Comparison of ENCODE assay signal across 12 cellular contexts in genomic region chr17:14019186-14019956, GRCh38. TPM values are rescaled to one million over a fixed set of nuclear protein-coding genes. Genes with fewer than 3 reads are reported as not detected.
DNase-seq lines count a peak whose midpoint lies in the region; ATAC-seq and TF ChIP-seq lines count a peak whose summit lies in the region.
"Had no signal": no experiment of that assay in that cellular context is flagged by ENCODE, and none has a peak within 500 bp of the region (broad histone marks: within the 10 kb centered on the region; RNA-seq: fewer than 3 reads in every experiment).

No MANE protein-coding gene starts in this region.

- no peaks in the 10 kb centered on the region for H3K27me3 ChIP-seq in smooth muscle cell (ENCODE audit: low read depth)
- H3K27me3 ChIP-seq: upper lobe of right lung had no signal

- H3K79me2 ChIP-seq in smooth muscle cell (ENCODE audit: low read depth): no peaks in the 10 kb centered on the region

- no peaks in the 10 kb centered on the region for H3K9me3 ChIP-seq in smooth muscle cell (replicated peaks; ENCODE audit: low read depth)
- H3K9me3 ChIP-seq: upper lobe of right lung had no signal

- no peak overlapping the region for H3K4me3 Mint-ChIP-seq in activated CD8-positive, alpha-beta memory T cell treated with anti-CD3 and anti-CD28 coated beads, Interleukin-2, amount 10 ng/mL, durations not matched to agents 7 days and 5 days
- H3K4me3 Mint-ChIP-seq in endothelial cell (ENCODE audit: unreplicated experiment): no peak overlapping the region

- peak; percentile 27 for ATAC-seq in activated CD8-positive, alpha-beta memory T cell treated with anti-CD3 and anti-CD28 coated beads, Interleukin-2, amount 10 ng/mL, durations not matched to agents 7 days and 5 days
- ATAC-seq: upper lobe of right lung had no signal

- H3K9ac ChIP-seq in smooth muscle cell (ENCODE audit: low read depth): no peak overlapping the region

- H3K36me3 Mint-ChIP-seq in activated CD8-positive, alpha-beta memory T cell treated with anti-CD3 and anti-CD28 coated beads, Interleukin-2, amount 10 ng/mL, durations not matched to agents 7 days and 5 days: peaks cover 3% of the 10 kb centered on the region
- H3K36me3 Mint-ChIP-seq in endothelial cell (ENCODE audit: low read depth, unreplicated experiment): no peaks in the 10 kb centered on the region

- no peaks in the 10 kb centered on the region for H3F3A ChIP-seq in smooth muscle cell (ENCODE audit: low read depth)

- H3K27ac Mint-ChIP-seq in activated CD8-positive, alpha-beta memory T cell treated with anti-CD3 and anti-CD28 coated beads, Interleukin-2, amount 10 ng/mL, durations not matched to agents 7 days and 5 days: no peak overlapping the region
- H3K27ac Mint-ChIP-seq in endothelial cell (ENCODE audit: unreplicated experiment): no peak overlapping the region

- peak overlapping the region; percentile 59 for H3K4me2 ChIP-seq in smooth muscle cell

- peaks cover 11% of the 10 kb centered on the region for H3K4me1 Mint-ChIP-seq in activated CD8-positive, alpha-beta memory T cell treated with anti-CD3 and anti-CD28 coated beads, Interleukin-2, amount 10 ng/mL, durations not matched to agents 7 days and 5 days
- H3K4me1 Mint-ChIP-seq in endothelial cell (ENCODE audit: unreplicated experiment): no peaks in the 10 kb centered on the region

- no peak for DNase-seq in activated CD8-positive, alpha-beta memory T cell treated with anti-CD3 and anti-CD28 coated beads, Interleukin-2, amount 10 ng/mL, durations not matched to agents 7 days and 5 days
- no peak for DNase-seq in activated CD8-positive, alpha-beta memory T cell treated with anti-CD3 and anti-CD28 coated beads for 24 hours
- DNase-seq in OCI-M1 (lab: John Stamatoyannopoulos, UW) (peak; percentile 94), cardiac fibroblast (ENCODE audit: low read depth in 2 of 2) (peak; percentile 57), smooth muscle cell (lab: John Stamatoyannopoulos, UW; ENCODE audit: unreplicated experiment) (no peak), T-helper 9 cell (no peak), endothelial cell (ENCODE audit: low spot score) (no peak), GM13977 (ENCODE audit: low spot score) (no peak)
- DNase-seq: cerebellar nuclear complex, hippocampal formation, NCI-H1092 treated with DMSO at 0.1 percent for 48 hours, upper lobe of right lung had no signal

- H3K27ac ChIP-seq in smooth muscle cell (ENCODE audit: low read depth): peak overlapping the region; percentile 38
- H3K27ac ChIP-seq: upper lobe of right lung had no signal

- TF ChIP-seq CTCF in cardiac fibroblast (IDR thresholded peaks at IDR 0.05; ENCODE audit: low read depth, low read length) (no peak), smooth muscle cell (IDR thresholded peaks at IDR 0.05; ENCODE audit: borderline replicate concordance, insufficient read depth, poor library complexity, severe bottlenecking) (no peak), endothelial cell (IDR thresholded peaks at IDR 0.05; ENCODE audit: unreplicated experiment) (no peak), GM13977 (IDR thresholded peaks at IDR 0.05; ENCODE audit: extremely low read depth, insufficient read depth, missing control alignments) (no peak)

- H4K20me1 ChIP-seq in smooth muscle cell (ENCODE audit: low read depth): no peaks in the 10 kb centered on the region

- no peaks in the 10 kb centered on the region for H3K27me3 Mint-ChIP-seq in activated CD8-positive, alpha-beta memory T cell treated with anti-CD3 and anti-CD28 coated beads, Interleukin-2, amount 10 ng/mL, durations not matched to agents 7 days and 5 days
- peaks cover 1% of the 10 kb centered on the region for H3K27me3 Mint-ChIP-seq in endothelial cell (ENCODE audit: unreplicated experiment)

- H3K9me3 Mint-ChIP-seq in activated CD8-positive, alpha-beta memory T cell treated with anti-CD3 and anti-CD28 coated beads, Interleukin-2, amount 10 ng/mL, durations not matched to agents 7 days and 5 days (ENCODE audit: low read depth): no peaks in the 10 kb centered on the region
- no peaks in the 10 kb centered on the region for H3K9me3 Mint-ChIP-seq in endothelial cell (ENCODE audit: unreplicated experiment)

- H2AFZ ChIP-seq in smooth muscle cell (ENCODE audit: low read depth): no peak overlapping the region

- 56% methylated on average over 9 of the region's 9 CpGs for WGBS in smooth muscle cell (ENCODE audit: low lambda C conversion rate)

- H3K4me3 ChIP-seq in cardiac fibroblast (replicated peaks in 1 of 2; ENCODE audit: low read depth in 2 of 2, low read length in 2 of 2) (no peak overlapping the region), smooth muscle cell (no peak overlapping the region)
- H3K4me3 ChIP-seq: upper lobe of right lung had no signal

- no peaks in the 10 kb centered on the region for H3K36me3 ChIP-seq in smooth muscle cell (ENCODE audit: low read depth)
- H3K36me3 ChIP-seq: upper lobe of right lung had no signal

- in situ Hi-C loops in GM13977 (cut with MboI; ENCODE audit: low pct_unique_long_range_greater_than_20kb, low sequenced_read_pairs, unreplicated experiment): no loop called here

- H3K4me1 ChIP-seq in smooth muscle cell (ENCODE audit: low read depth): no peaks in the 10 kb centered on the region
- H3K4me1 ChIP-seq: upper lobe of right lung had no signal

- CTCF ChIA-PET in activated CD8-positive, alpha-beta memory T cell treated with anti-CD3 and anti-CD28 coated beads, Interleukin-2, amount 10 ng/mL, durations not matched to agents 7 days and 5 days (lab: Charles Lee): no interaction called here

RNA-seq across cellular contexts. Expression of gene COX10, which starts 49.9 kb away (rescaled TPM):
- total RNA-seq in activated CD8-positive, alpha-beta memory T cell treated with anti-CD3 and anti-CD28 coated beads, Interleukin-2, amount 10 ng/mL, durations not matched to agents 7 days and 5 days: 10 to 100 TPM; 20.3 to 29.7 TPM
- total RNA-seq in smooth muscle cell (18.4 and 22.8 TPM in 2 replicates), endothelial cell (ENCODE audit: unreplicated experiment) (12.5 TPM)
- polyA plus RNA-seq in smooth muscle cell: 15.1 and 16.8 TPM in 2 replicates

Comparison
In these comparisons a context has a peak if more than half of its experiments do, and no peak if none do; other contexts are left out.
1. DNase-seq: peak in OCI-M1 (single experiment) and cardiac fibroblast (2 of 2); none in activated CD8-positive, alpha-beta memory T cell treated with anti-CD3 and anti-CD28 coated beads, Interleukin-2, amount 10 ng/mL, durations not matched to agents 7 days and 5 days (single experiment), activated CD8-positive, alpha-beta memory T cell treated with anti-CD3 and anti-CD28 coated beads for 24 hours (single experiment), smooth muscle cell (single experiment), T-helper 9 cell (single experiment), endothelial cell (single experiment) and GM13977 (single experiment).